16 cellular contexts compared by ENCODE assay signal in genomic region chr10:1126461-1126860, GRCh38.
"Had no signal": no experiment of that assay in that cellular context is flagged by ENCODE, and none has a peak within 500 bp of the region (broad histone marks: within the 10 kb centered on the region; RNA-seq: fewer than 3 reads in every experiment).

No MANE protein-coding gene starts in this region.

- H3K9me3 ChIP-seq: neutrophil, psoas muscle, right lobe of liver, testis, tibial nerve, upper lobe of right lung had no signal

- H3K27ac ChIP-seq: foreskin keratinocyte, neutrophil, psoas muscle, right lobe of liver, testis, tibial nerve, upper lobe of right lung had no signal

- H3K27ac Mint-ChIP-seq: dendritic cell treated with granulocyte-macrophage colony-stimulating factor and Interleukin-4, amounts not matched to agents 40 ng/mL and 50 ng/mL, for 4 days; naive B cell; stimulated activated naive B cell treated with anti-CD40 and anti-IgM and Interleukin-4, amounts not matched to agents 10 μg/mL and 1 μg/mL and 100 μg/mL, for 72 hours had no signal

- DNase-seq: effector memory CD8-positive, alpha-beta T cell; foreskin keratinocyte; left colon; mesendoderm; naive B cell; psoas muscle; retina; stimulated activated CD4-positive, alpha-beta T cell treated with anti-CD3 and anti-CD28 coated beads, Interleukin-4, amount 100 ng/mL, for 1 hour; stimulated activated naive B cell treated with anti-CD40 and anti-IgM and Interleukin-4, amounts not matched to agents 10 μg/mL and 1 μg/mL and 100 μg/mL, for 72 hours; stimulated activated naive CD8-positive, alpha-beta T cell treated with anti-CD3 and anti-CD28 coated beads, Interleukin-15, amount 100 ng/mL, for 72 hours; testis; upper lobe of right lung had no signal

- H3K4me3 ChIP-seq: psoas muscle, right lobe of liver, testis, tibial nerve, upper lobe of right lung had no signal

- H3K27me3 Mint-ChIP-seq: dendritic cell treated with granulocyte-macrophage colony-stimulating factor and Interleukin-4, amounts not matched to agents 40 ng/mL and 50 ng/mL, for 4 days; effector memory CD8-positive, alpha-beta T cell; naive B cell; stimulated activated naive B cell treated with anti-CD40 and anti-IgM and Interleukin-4, amounts not matched to agents 10 μg/mL and 1 μg/mL and 100 μg/mL, for 72 hours; stimulated activated naive CD8-positive, alpha-beta T cell treated with anti-CD3 and anti-CD28 coated beads, Interleukin-15, amount 100 ng/mL, for 72 hours had no signal

- H3K4me1 ChIP-seq: foreskin keratinocyte, right lobe of liver, testis, tibial nerve, upper lobe of right lung had no signal

- ATAC-seq: effector memory CD8-positive, alpha-beta T cell; foreskin keratinocyte; left colon; psoas muscle; right lobe of liver; stimulated activated naive B cell treated with anti-CD40 and anti-IgM and Interleukin-4, amounts not matched to agents 10 μg/mL and 1 μg/mL and 100 μg/mL, for 72 hours; stimulated activated naive CD8-positive, alpha-beta T cell treated with anti-CD3 and anti-CD28 coated beads, Interleukin-15, amount 100 ng/mL, for 72 hours; upper lobe of right lung had no signal

- H3K4me3 Mint-ChIP-seq: dendritic cell treated with granulocyte-macrophage colony-stimulating factor and Interleukin-4, amounts not matched to agents 40 ng/mL and 50 ng/mL, for 4 days; effector memory CD8-positive, alpha-beta T cell; naive B cell; stimulated activated naive B cell treated with anti-CD40 and anti-IgM and Interleukin-4, amounts not matched to agents 10 μg/mL and 1 μg/mL and 100 μg/mL, for 72 hours; stimulated activated naive CD8-positive, alpha-beta T cell treated with anti-CD3 and anti-CD28 coated beads, Interleukin-15, amount 100 ng/mL, for 72 hours had no signal

- H3K27me3 ChIP-seq: foreskin keratinocyte, neutrophil, right lobe of liver, testis, tibial nerve, upper lobe of right lung had no signal

- H3K9me3 Mint-ChIP-seq: dendritic cell treated with granulocyte-macrophage colony-stimulating factor and Interleukin-4, amounts not matched to agents 40 ng/mL and 50 ng/mL, for 4 days; effector memory CD8-positive, alpha-beta T cell; naive B cell; stimulated activated naive B cell treated with anti-CD40 and anti-IgM and Interleukin-4, amounts not matched to agents 10 μg/mL and 1 μg/mL and 100 μg/mL, for 72 hours; stimulated activated naive CD8-positive, alpha-beta T cell treated with anti-CD3 and anti-CD28 coated beads, Interleukin-15, amount 100 ng/mL, for 72 hours had no signal
